ENCODE assay signal across 22 cellular contexts in genomic region chr15:80179966-80180365, GRCh38.
"Had no signal": no experiment of that assay in that cellular context is flagged by ENCODE, and none has a peak within 500 bp of the region (broad histone marks: within the 10 kb centered on the region; RNA-seq: fewer than 3 reads in every experiment).

No MANE protein-coding gene starts in this region.

- FAIRE-seq: pancreas had no signal

- H3K4me1 ChIP-seq: pancreas, spleen, transverse colon, uterus had no signal

- H3K27me3 ChIP-seq: breast epithelium, heart right ventricle, neutrophil, pancreas, spleen, transverse colon, uterus had no signal

- ATAC-seq: mucosa of descending colon; naive thymus-derived CD8-positive, alpha-beta T cell; pancreas; sciatic nerve; T-cell had no signal

- H3K9me3 ChIP-seq: breast epithelium, heart right ventricle, left ventricle myocardium inferior, mucosa of descending colon, neutrophil, pancreas, spleen, transverse colon, uterus had no signal

- DNase-seq: activated CD4-positive, alpha-beta memory T cell treated with anti-CD3 and anti-CD28 coated beads for 36 hours; activated CD4-positive, alpha-beta T cell treated with anti-CD3 and anti-CD28 coated beads for 4 hours; activated naive CD4-positive, alpha-beta T cell treated with anti-CD3 and anti-CD28 coated beads for 36 hours; anterior cingulate cortex; effector CD8-positive, alpha-beta T cell; heart right ventricle; immature natural killer cell; kidney glomerular epithelial cell; left ventricle myocardium inferior; mucosa of descending colon; naive thymus-derived CD8-positive, alpha-beta T cell; spleen; stimulated activated CD8-positive, alpha-beta memory T cell treated with anti-CD3 and anti-CD28 coated beads, Interleukin-4, amount 100 ng/mL, for 48 hours; stimulated activated naive CD4-positive, alpha-beta T cell; substantia nigra; T-cell; transverse colon; uterus had no signal

- H3K27ac ChIP-seq: breast epithelium, heart right ventricle, left ventricle myocardium inferior, neutrophil, pancreas, spleen, transverse colon, uterus had no signal

- H3K4me3 ChIP-seq: breast epithelium, heart right ventricle, left ventricle myocardium inferior, mucosa of descending colon, pancreas, spleen, transverse colon, uterus had no signal

- H3K36me3 ChIP-seq: breast epithelium, transverse colon, uterus had no signal
